In genomic region chr7:35504365-35504764, GRCh38 we compare ENCODE assay signal across 1 cellular context.
TF ChIP-seq lines count a peak whose summit lies in the region.

No MANE protein-coding gene starts in this region.

TF ChIP-seq in H1, 55 proteins besides CTCF, POLR2A, EP300 and RAD21 (continued from another document):
- TF ChIP-seq E2F6 (IDR thresholded peaks at IDR 0.05) (no peak), EGR1 (IDR thresholded peaks at IDR 0.05; ENCODE audit: borderline replicate concordance, low read depth, low read length) (no peak), CTBP2 (IDR thresholded peaks at IDR 0.05; ENCODE audit: borderline replicate concordance, insufficient read depth, insufficient read length, low read length) (no peak), EZH2 (IDR thresholded peaks at IDR 0.05; ENCODE audit: low read depth, low read length, severe bottlenecking) (no peak), KDM1A (IDR thresholded peaks at IDR 0.05; ENCODE audit: borderline replicate concordance, low read length) (no peak), CEBPB (IDR thresholded peaks at IDR 0.05; ENCODE audit: low read depth, low read length) (no peak), NRF1 (IDR thresholded peaks at IDR 0.05; ENCODE audit: low read depth, low read length) (no peak), BACH1 (IDR thresholded peaks at IDR 0.05; ENCODE audit: low read length) (no peak), USF2 (IDR thresholded peaks at IDR 0.05; ENCODE audit: low read length) (no peak), SP1 (IDR thresholded peaks at IDR 0.05; ENCODE audit: low read depth, low read length) (no peak), POU5F1 (IDR thresholded peaks at IDR 0.05; ENCODE audit: low read depth, low read length) (no peak), ZNF274 (IDR thresholded peaks at IDR 0.05; ENCODE audit: borderline replicate concordance, extremely low read depth, low read length) (no peak), TAF1 (IDR thresholded peaks at IDR 0.05; ENCODE audit: low read depth, low read length) (no peak), HDAC6 (IDR thresholded peaks at IDR 0.05; ENCODE audit: low read depth, low read length) (no peak)
